Comparison of ENCODE assay signal across 3 cellular contexts in genomic region chr16:778447-778846, GRCh38.
TF ChIP-seq lines count a peak whose summit lies in the region.

No MANE protein-coding gene starts in this region.

TF ChIP-seq in A549, 52 proteins besides CTCF, POLR2A, EP300 and RAD21:
- no peak for TF ChIP-seq RFX5 (IDR thresholded peaks at IDR 0.05)
- TF ChIP-seq RNF2 (IDR thresholded peaks at IDR 0.05; ENCODE audit: borderline replicate concordance, low read depth), result no peak
- TF ChIP-seq HDAC2 (IDR thresholded peaks at IDR 0.05), result no peak
- TF ChIP-seq HES2 (IDR thresholded peaks at IDR 0.05), result no peak
- TF ChIP-seq BCL3 (IDR thresholded peaks at IDR 0.05), result no peak
- no peak for TF ChIP-seq JUNB (IDR thresholded peaks at IDR 0.05)
- no peak for TF ChIP-seq E2F6 (IDR thresholded peaks at IDR 0.05; ENCODE audit: borderline replicate concordance, low read depth)
- no peak for TF ChIP-seq FOXS1 (CRISPR knock-in tag; IDR thresholded peaks at IDR 0.05)
- no peak for TF ChIP-seq MAFK (IDR thresholded peaks at IDR 0.05; ENCODE audit: partially characterized antibody)

TF ChIP-seq in HCT116, 20 proteins besides CTCF, POLR2A, EP300 and RAD21:
- no peak for TF ChIP-seq POLR2AphosphoS5 (IDR thresholded peaks at IDR 0.05; ENCODE audit: low read depth, low read length)
- TF ChIP-seq SIN3A (IDR thresholded peaks at IDR 0.05; ENCODE audit: low read depth), result no peak
- TF ChIP-seq CEBPB (IDR thresholded peaks at IDR 0.05; ENCODE audit: low read depth), result no peak
- TF ChIP-seq SRF (IDR thresholded peaks at IDR 0.05; ENCODE audit: low read depth), result no peak
- no peak for TF ChIP-seq ZNF274 (IDR thresholded peaks at IDR 0.05; ENCODE audit: low read depth, low read length)
- no peak for TF ChIP-seq ELF1 (IDR thresholded peaks at IDR 0.05; ENCODE audit: borderline replicate concordance, low read depth)
- TF ChIP-seq ATF3 (IDR thresholded peaks at IDR 0.05), result no peak
- TF ChIP-seq CBX3 (IDR thresholded peaks at IDR 0.05; ENCODE audit: low read depth), result no peak
- TF ChIP-seq TCF7L2 (IDR thresholded peaks at IDR 0.05; ENCODE audit: borderline replicate concordance, extremely low read depth, insufficient read depth, insufficient read length), result no peak
- TF ChIP-seq REST (IDR thresholded peaks at IDR 0.05; ENCODE audit: low read depth), result no peak
- no peak for TF ChIP-seq EZH2phosphoT487 (IDR thresholded peaks at IDR 0.05; ENCODE audit: borderline replicate concordance)
- no peak for TF ChIP-seq EGR1 (IDR thresholded peaks at IDR 0.05; ENCODE audit: low read depth)

TF ChIP-seq in WTC11, 78 proteins besides CTCF, POLR2A, EP300 and RAD21:
- TF ChIP-seq RELA (CRISPR knock-in tag; IDR thresholded peaks at IDR 0.05; ENCODE audit: borderline replicate concordance) (0 out of 2 replicates have a peak, but pooled peaks have one; percentile 30), ZNF396 (CRISPR knock-in tag; IDR thresholded peaks at IDR 0.05; ENCODE audit: borderline replicate concordance) (no peak)
